ENCODE assay signal across 24 cellular contexts in genomic region chr22:23211622-23212021, GRCh38. TPM values are rescaled to one million over a fixed set of nuclear protein-coding genes. Genes with fewer than 3 reads are reported as not detected.
DNase-seq lines count a peak whose midpoint lies in the region; ATAC-seq, FAIRE-seq and TF ChIP-seq lines count a peak whose summit lies in the region.
"Had no signal": no experiment of that assay in that cellular context is flagged by ENCODE, and none has a peak within 500 bp of the region (broad histone marks: within the 10 kb centered on the region; RNA-seq: fewer than 3 reads in every experiment).

No MANE protein-coding gene starts in this region.

- no peak for FAIRE-seq in K562 (lab: Jason Lieb, UNC)

- no peaks in the 10 kb centered on the region for H3K9me3 ChIP-seq in BLaER1 treated with 17β-estradiol and CSF1 and Interleukin-3, amounts not matched to agents 10 nM and 100 nM (replicated peaks in 1 of 11)
- H3K9me3 ChIP-seq in DOHH2 (ENCODE audit: control insufficient read depth, insufficient read depth, low read length) (no peaks in the 10 kb centered on the region), K562 (replicated peaks; ENCODE audit: control insufficient read depth, insufficient read depth, low read depth, low read length) (no peaks in the 10 kb centered on the region)
- H3K9me3 ChIP-seq: MG63 had no signal

- no peaks in the 10 kb centered on the region for H3K27me3 Mint-ChIP-seq in naive thymus-derived CD8-positive, alpha-beta T cell
- H3K27me3 Mint-ChIP-seq: activated CD8-positive, alpha-beta T cell treated with anti-CD3 and anti-CD28 coated beads for 36 hours had no signal

- H3K4me1 ChIP-seq in BLaER1 treated with 17β-estradiol and CSF1 and Interleukin-3, amounts not matched to agents 10 nM and 100 nM = peaks cover 28 to 98% (median 96%) of the 10 kb centered on the region in 10 experiments
- peaks cover 100% of the 10 kb centered on the region for H3K4me1 ChIP-seq in DOHH2 (ENCODE audit: control insufficient read depth, low read length)
- peaks cover 19 to 26% of the 10 kb centered on the region in 2 experiments for H3K4me1 ChIP-seq in K562 (replicated peaks in 1 of 2; ENCODE audit: control insufficient read depth in 2 of 2, insufficient read depth in 2 of 2, low read length in 2 of 2)

- H3K9ac ChIP-seq in BLaER1 treated with 17β-estradiol and CSF1 and Interleukin-3, amounts not matched to agents 10 nM and 100 nM = peak overlapping the region in 5 of 11 experiments; percentile 16 to 59 (median 47); a peak in 8 of 22 replicates
- peak overlapping the region in 1 of 2 experiments; percentile 21; a peak in 1 of 4 replicates for H3K9ac ChIP-seq in K562 (ENCODE audit: insufficient read depth in 1 of 2, low read depth in 2 of 2, low read length in 2 of 2)

- peaks cover 51% of the 10 kb centered on the region for H3F3A ChIP-seq in DOHH2 (ENCODE audit: control insufficient read depth, insufficient read depth)

- H3K9me2 ChIP-seq in DOHH2 (replicated peaks; ENCODE audit: control insufficient read depth, low read length) = no peaks in the 10 kb centered on the region

- peaks cover 41 to 99% (median 79%) of the 10 kb centered on the region in 11 experiments; a peak in 21 of 22 replicates for H4K20me1 ChIP-seq in BLaER1 treated with 17β-estradiol and CSF1 and Interleukin-3, amounts not matched to agents 10 nM and 100 nM
- H4K20me1 ChIP-seq in DOHH2 (ENCODE audit: control insufficient read depth, insufficient read depth, low read depth, low read length) (no peaks in the 10 kb centered on the region), K562 (replicated peaks; ENCODE audit: control insufficient read depth, insufficient read depth, low read length) (peaks cover 66% of the 10 kb centered on the region)

- H3K79me2 ChIP-seq in DOHH2 (ENCODE audit: control insufficient read depth, low read length) (peaks cover 89% of the 10 kb centered on the region), K562 (ENCODE audit: control insufficient read depth, insufficient read depth, low read length) (peaks cover 82% of the 10 kb centered on the region)

- no peaks in the 10 kb centered on the region for H3K9me3 Mint-ChIP-seq in naive thymus-derived CD8-positive, alpha-beta T cell
- H3K9me3 Mint-ChIP-seq: activated CD8-positive, alpha-beta T cell treated with anti-CD3 and anti-CD28 coated beads for 36 hours had no signal

- CTCF ChIA-PET in K562 (lab: Yijun Ruan, JAX; ENCODE audit: low intra/inter-chr PET ratio) = no interaction called here

- peak overlapping the region in 2 of 10 experiments; percentile 7 to 13; a peak in 3 of 20 replicates for H3K4me3 ChIP-seq in BLaER1 treated with 17β-estradiol and CSF1 and Interleukin-3, amounts not matched to agents 10 nM and 100 nM
- H3K4me3 ChIP-seq in DOHH2 (ENCODE audit: low read length) (peak overlapping the region; percentile 70), K562 (no peak overlapping the region)
- H3K4me3 ChIP-seq: MG63 had no signal

- H2AFZ ChIP-seq in K562 (ENCODE audit: low read depth, low read length) = no peak overlapping the region

- H3K9me1 ChIP-seq in K562 (ENCODE audit: control insufficient read depth, insufficient read depth, low read length) = peaks cover 31% of the 10 kb centered on the region

- peak; percentile 6 for ATAC-seq in K562
- no peak for ATAC-seq in naive thymus-derived CD8-positive, alpha-beta T cell
- ATAC-seq: activated CD8-positive, alpha-beta T cell treated with anti-CD3 and anti-CD28 coated beads for 36 hours; PC-3 had no signal

- peak overlapping the region in 10 of 11 experiments; percentile 2 to 100 (median 98); a peak in 19 of 22 replicates for H3K4me2 ChIP-seq in BLaER1 treated with 17β-estradiol and CSF1 and Interleukin-3, amounts not matched to agents 10 nM and 100 nM
- peak overlapping the region; percentile 87 for H3K4me2 ChIP-seq in DOHH2 (ENCODE audit: low read length)
- H3K4me2 ChIP-seq in K562 (ENCODE audit: insufficient read depth, low read length) = no peak overlapping the region

- TF ChIP-seq POLR2A in K562 (conservative IDR thresholded peaks at IDR 0.05) = no peak

- H3K4me3 Mint-ChIP-seq in naive thymus-derived CD8-positive, alpha-beta T cell = no peak overlapping the region
- H3K4me3 Mint-ChIP-seq: activated CD8-positive, alpha-beta T cell treated with anti-CD3 and anti-CD28 coated beads for 36 hours had no signal

- BruUV-seq in K562 (replicated peaks; lab: Mats Ljungman, UMichigan) = no TSS peak

- H3K27ac Mint-ChIP-seq in naive thymus-derived CD8-positive, alpha-beta T cell = peak overlapping the region in 6 of 10 donors; percentile 8 to 88 (median 64)
- H3K27ac Mint-ChIP-seq: activated CD8-positive, alpha-beta T cell treated with anti-CD3 and anti-CD28 coated beads for 36 hours had no signal

- TF ChIP-seq RAD21 in K562 (CRISPR knock-in tag; conservative IDR thresholded peaks at IDR 0.05 in 1 of 2, IDR thresholded peaks at IDR 0.05 in 1 of 2) = no peak

- peaks cover 0 to 6% (median 0%) of the 10 kb centered on the region in 11 experiments; a peak in 4 of 22 replicates for H3K36me3 ChIP-seq in BLaER1 treated with 17β-estradiol and CSF1 and Interleukin-3, amounts not matched to agents 10 nM and 100 nM
- H3K36me3 ChIP-seq in DOHH2 (ENCODE audit: control insufficient read depth, low read length) (peaks cover 32% of the 10 kb centered on the region), K562 (ENCODE audit: control insufficient read depth, insufficient read depth, low read length) (peaks cover 25% of the 10 kb centered on the region; the same call in 2 of the 3 replicates)
- H3K36me3 ChIP-seq: MG63 had no signal

- in situ Hi-C loops in K562 (cut with MboI) = no loop called here

- peaks cover 0 to 9% (median 5%) of the 10 kb centered on the region in 3 donors for H3K36me3 Mint-ChIP-seq in naive thymus-derived CD8-positive, alpha-beta T cell

- peak overlapping the region in 6 of 11 experiments; percentile 18 to 57 (median 34); a peak in 10 of 22 replicates for H3K27ac ChIP-seq in BLaER1 treated with 17β-estradiol and CSF1 and Interleukin-3, amounts not matched to agents 10 nM and 100 nM
- peak overlapping the region; percentile 94 for H3K27ac ChIP-seq in DOHH2 (ENCODE audit: low read depth, low read length)
- H3K27ac ChIP-seq in K562 (ENCODE audit: extremely low read depth, low read depth, low read length) = no peak overlapping the region
- H3K27ac ChIP-seq: C4-2B had no signal

- DNase-seq in K562 (ENCODE audit: extremely low read depth in 1 of 4, low spot score in 3 of 4) (peak in 3 of 4 experiments; percentile 47 to 66 (median 63)), medulla oblongata (ENCODE audit: extremely low spot score) (no peak), DMS114 treated with DMSO at 0.1 percent for 48 hours (lab: John Stamatoyannopoulos, UW; ENCODE audit: unreplicated experiment) (no peak), posterior vena cava (ENCODE audit: low spot score) (no peak)
- DNase-seq in naive thymus-derived CD8-positive, alpha-beta T cell = peak in 1 of 10 donors; percentile 16
- DNase-seq: activated CD4-positive, CD25-positive, alpha-beta regulatory T cell; activated CD8-positive, alpha-beta T cell treated with anti-CD3 and anti-CD28 coated beads for 36 hours; activated gamma-delta T cell treated with Interleukin-2 at 50 U/mL for 16 hours; activated T-cell treated with anti-CD3 and anti-CD28 coated beads for 4 hours; anterior cingulate cortex; IMR-90; left colon; mesenchymal stem cell; MG63; NCI-H2081 treated with DMSO at 0.1 percent for 48 hours; NCI-H345; PC-3; Right ventricle myocardium superior; stimulated activated CD4-positive, alpha-beta T cell treated with anti-CD3 and anti-CD28 coated beads, Interleukin-2, amount 100 ng/mL, for 48 hours; stimulated activated naive CD4-positive, alpha-beta T cell; T1000 had no signal

- WGBS in K562 (ENCODE audit: insufficient coverage, low coverage, missing lambda C conversion rate) = 79% methylated on average over 3 of the region's 3 CpGs

- H3K4me1 Mint-ChIP-seq in naive thymus-derived CD8-positive, alpha-beta T cell = peaks cover 42 to 79% (median 68%) of the 10 kb centered on the region in 4 donors

- intact Hi-C loops in K562 (cut with micrococcal nuclease) (no loop called here), posterior vena cava (cut with DNase I) (no loop called here)

- H3K27me3 ChIP-seq in BLaER1 treated with 17β-estradiol and CSF1 and Interleukin-3, amounts not matched to agents 10 nM and 100 nM = no peaks in the 10 kb centered on the region
- H3K27me3 ChIP-seq in DOHH2 (ENCODE audit: control insufficient read depth, low read length) (no peaks in the 10 kb centered on the region), K562 (ENCODE audit: control insufficient read depth in 2 of 2, insufficient read depth in 2 of 2, low read length in 2 of 2) (no peaks in the 10 kb centered on the region)
- H3K27me3 ChIP-seq: MG63 had no signal

- no peak for TF ChIP-seq CTCF in DOHH2 (IDR thresholded peaks at IDR 0.05; ENCODE audit: low read depth, low read length, poor library complexity, severe bottlenecking)
- TF ChIP-seq CTCF in K562 (IDR thresholded peaks at IDR 0.05 in 2 of 3, conservative IDR thresholded peaks at IDR 0.05 in 1 of 3; ENCODE audit: insufficient read depth in 2 of 3, low read depth in 1 of 3, low read length in 3 of 3) = no peak

- POLR2A ChIA-PET in K562 (lab: Yijun Ruan, JAX) = interaction anchor here (0.5 to 86.5 kb wide), 10 partner anchors 11 to 236 kb away, joined by 3 to 3476 read pairs (median 5); partner anchors contain the start of genes BCR and RAB36
- POLR2A ChIA-PET in naive thymus-derived CD8-positive, alpha-beta T cell (lab: Charles Lee) = interaction anchor here (1.0 kb wide), 1 partner anchor 25 kb away, joined by 4 read pairs; no protein-coding TSS in a partner anchor

- no peak for TF ChIP-seq EP300 in K562 (IDR thresholded peaks at IDR 0.05; ENCODE audit: low read length)

RNA-seq across cellular contexts. Expression of gene BCR, which starts 31.3 kb away (rescaled TPM):
- 234 and 446 TPM in 2 replicates for total RNA-seq in K562 (2011; cell fraction: chromatin; rRNA removed; ENCODE audit: low replicate concordance)
- 279 and 314 TPM in 2 replicates for total RNA-seq in K562 (2011; cell fraction: nucleolus; rRNA removed)
- total RNA-seq in K562 (2011; cell fraction: nucleoplasm; rRNA removed) = 196 and 222 TPM in 2 replicates
- total RNA-seq in K562 (2014; rRNA removed) (81.7 and 100 TPM in 2 replicates), K562 (2014; rRNA removed; fragmentation: Illumina TruSeq; extraction: Trizol) (27.5 and 45.6 TPM in 2 replicates), K562 (2015; rRNA removed; fragmentation: Illumina TruSeq; extraction: Trizol) (65.7 and 68.4 TPM in 2 replicates), K562 (2021) (144 and 150 TPM in 2 replicates), posterior vena cava (10 to 100 TPM; 40.3 to 47.4 TPM)
- polyA plus RNA-seq in K562 (2011; rRNA removed) (20.9 and 36.8 TPM in 2 replicates), K562 (2014; fragmentation: Illumina TruSeq; extraction: Trizol) (45.8 and 60.4 TPM in 2 replicates), K562 (2014; fragmentation: Nextera tagmentation; extraction: Ambion mirVana) (under 1 TPM; 0.41 to 0.70 TPM), K562 (2014; rRNA removed) (34.9 and 36.1 TPM in 2 replicates)
- 26.4 and 31.1 TPM in 2 replicates for polyA plus RNA-seq in K562 (2011; cell fraction: cytosol; rRNA removed)
- polyA plus RNA-seq in K562 (2011; cell fraction: nucleus; rRNA removed) = 57.9 and 76.9 TPM in 2 replicates
- polyA plus RNA-seq in K562 (2012) = 73.9 and 75.3 TPM in 2 replicates
- polyA minus RNA-seq in K562 (2011; rRNA and poly(A)+ RNA removed) = 113 and 124 TPM in 2 replicates
- 132 and 181 TPM in 2 replicates for polyA minus RNA-seq in K562 (2011; cell fraction: cytosol; rRNA and poly(A)+ RNA removed)
- 138 and 300 TPM in 2 replicates for polyA minus RNA-seq in K562 (2011; cell fraction: nucleus; rRNA and poly(A)+ RNA removed)
- 10 to 100 TPM; 72.1 to 76.9 TPM for total RNA-seq in naive thymus-derived CD8-positive, alpha-beta T cell
- polyA plus RNA-seq in naive thymus-derived CD8-positive, alpha-beta T cell = 10 to 100 TPM in 1 of 3 donors, 1 to 10 TPM in 2; 3.8 to 18.3 (median 5.6) TPM

Comparison
In these comparisons a context has a peak if more than half of its experiments do, and no peak if none do; other contexts are left out.
1. DNase-seq: peak in K562 (3 of 4); none in medulla oblongata (single experiment), DMS114 treated with DMSO at 0.1 percent for 48 hours (single experiment) and posterior vena cava (single experiment).